Comparison of ENCODE assay signal across 21 cellular contexts in the genomic region with DNA sequence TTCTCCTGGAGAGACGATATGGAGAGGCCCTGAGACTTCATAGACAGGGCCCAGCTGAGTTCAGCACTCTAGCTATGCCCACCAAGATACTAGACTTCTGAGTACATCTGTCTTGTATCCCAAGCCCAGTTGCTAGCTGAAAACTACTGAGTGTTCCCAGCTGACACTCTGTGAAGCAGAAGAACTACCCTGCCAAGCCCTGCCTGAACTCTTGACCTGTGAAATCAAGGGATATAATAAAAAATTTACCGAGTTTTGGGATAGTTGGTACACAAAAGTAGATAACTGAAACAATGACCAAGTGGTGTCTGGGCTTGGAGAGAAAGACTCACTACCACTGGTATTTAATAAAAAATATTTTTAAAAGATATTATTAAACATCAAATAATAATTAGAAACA.
A peak's percentile ranks its signal among the peaks of the same experiment; 100 is the strongest.
DNase-seq lines count a peak whose midpoint lies in the region; ATAC-seq, FAIRE-seq and TF ChIP-seq lines count a peak whose summit lies in the region.
"Had no signal": no experiment of that assay in that cellular context is flagged by ENCODE, and none has a peak within 500 bp of the region (broad histone marks: within the 10 kb centered on the region; RNA-seq: fewer than 3 reads in every experiment).

No MANE protein-coding gene starts in this region.

- ATAC-seq in HepG2 (no peak), right lobe of liver (no peak), GM18867 (IDR thresholded peaks at IDR 0.05; ENCODE audit: unreplicated experiment) (no peak)
- ATAC-seq: A549; CD8-positive, alpha-beta T cell had no signal

- H4K20me1 ChIP-seq in HepG2 (ENCODE audit: insufficient read depth, low read length) = no peaks in the 10 kb centered on the region; the same call in 1 of the 2 replicates
- H4K20me1 ChIP-seq in hepatocyte (ENCODE audit: insufficient read depth, poor library complexity, severe bottlenecking) = no peaks in the 10 kb centered on the region
- H4K20me1 ChIP-seq: BLaER1 treated with 17β-estradiol and CSF1 and Interleukin-3, amounts not matched to agents 10 nM and 100 nM had no signal

- H3K4me3 ChIP-seq in HepG2 (replicated peaks in 1 of 3; ENCODE audit: insufficient read depth in 1 of 3, low read depth in 2 of 3, low read length in 3 of 3) = no peak overlapping the region
- no peak overlapping the region for H3K4me3 ChIP-seq in right lobe of liver
- H3K4me3 ChIP-seq in hepatocyte = no peak overlapping the region
- H3K4me3 ChIP-seq in small intestine (ENCODE audit: low read depth in 1 of 2, low read length in 2 of 2) = no peak overlapping the region
- H3K4me3 ChIP-seq: A549; BLaER1 treated with 17β-estradiol and CSF1 and Interleukin-3, amounts not matched to agents 10 nM and 100 nM had no signal

- H3K9ac ChIP-seq in HepG2 (ENCODE audit: insufficient read depth, low read depth, low read length) = no peak overlapping the region
- H3K9ac ChIP-seq: BLaER1 treated with 17β-estradiol and CSF1 and Interleukin-3, amounts not matched to agents 10 nM and 100 nM had no signal

- 26% methylated on average over 2 of the region's 2 CpGs for WGBS in HepG2 (ENCODE audit: low lambda C conversion rate)
- WGBS in right lobe of liver (ENCODE audit: insufficient coverage, low coverage, low lambda C conversion rate, missing lambda C conversion rate) = 44% methylated on average over 2 of the region's 2 CpGs
- 85% methylated on average over 2 of the region's 2 CpGs for WGBS in hepatocyte (ENCODE audit: low lambda C conversion rate, missing lambda C conversion rate)
- WGBS in small intestine, 3 donors = 52 to 69% (median 54%) methylated on average over 2 of the region's 2 CpGs

- no peak for FAIRE-seq in HepG2 (lab: Jason Lieb, UNC)
- peak; percentile 49 for FAIRE-seq in small intestine (lab: Jason Lieb, UNC)
- FAIRE-seq: A549, D721Med, G401.6, GM12891 had no signal

- H3K27ac ChIP-seq in HepG2 (ENCODE audit: extremely low read length, insufficient read depth, low read length) (no peak overlapping the region), right lobe of liver (no peak overlapping the region), hepatocyte (peak overlapping the region; percentile 76), small intestine (ENCODE audit: low read depth in 1 of 2, low read length in 1 of 2) (no peak overlapping the region)
- H3K27ac ChIP-seq: 22Rv1; A549; BLaER1 treated with 17β-estradiol and CSF1 and Interleukin-3, amounts not matched to agents 10 nM and 100 nM; C4-2B had no signal

- CTCF ChIA-PET in HepG2 (lab: Yijun Ruan, JAX; ENCODE audit: low intra/inter-chr PET ratio, low total read pairs) = interaction anchor here (0.6 kb wide), 1 partner anchor 9 kb away, joined by 3 read pairs; no protein-coding TSS in a partner anchor

- H3K36me3 ChIP-seq in HepG2 (replicated peaks in 1 of 2; ENCODE audit: control insufficient read depth in 1 of 2, insufficient read depth in 2 of 2, low read length in 2 of 2) (no peaks in the 10 kb centered on the region), right lobe of liver (no peaks in the 10 kb centered on the region), hepatocyte (replicated peaks; ENCODE audit: insufficient read depth, low read depth) (no peaks in the 10 kb centered on the region), small intestine (ENCODE audit: control insufficient read depth in 2 of 2, insufficient read depth in 2 of 2, low read length in 2 of 2) (no peaks in the 10 kb centered on the region)
- H3K36me3 ChIP-seq: BLaER1 treated with 17β-estradiol and CSF1 and Interleukin-3, amounts not matched to agents 10 nM and 100 nM had no signal

- H3K9me2 ChIP-seq in hepatocyte (replicated peaks; ENCODE audit: insufficient read depth) = no peaks in the 10 kb centered on the region

- no peak for TF ChIP-seq EP300 in HepG2 (IDR thresholded peaks at IDR 0.05; ENCODE audit: low read depth in 2 of 2, low read length in 2 of 2)
- no peak for TF ChIP-seq EP300 in HepG2 (CRISPR knock-in tag; IDR thresholded peaks at IDR 0.05; ENCODE audit: borderline replicate concordance)

- in situ Hi-C loops in HepG2 (cut with HindIII; ENCODE audit: extremely low pct_ligation_motif_present, low pct_unique_long_range_greater_than_20kb) = no loop called here

- H3K27me3 ChIP-seq in HepG2 (ENCODE audit: control insufficient read depth in 1 of 2, insufficient read depth in 2 of 2, low read length in 2 of 2) = peaks cover 7 to 27% of the 10 kb centered on the region in 2 experiments; a peak in 4 of 5 replicates
- H3K27me3 ChIP-seq in right lobe of liver = no peaks in the 10 kb centered on the region
- H3K27me3 ChIP-seq in hepatocyte = peaks cover 8% of the 10 kb centered on the region
- H3K27me3 ChIP-seq in small intestine (ENCODE audit: control insufficient read depth in 2 of 2, insufficient read depth in 2 of 2, low read length in 2 of 2) = peaks cover 0 to 3% of the 10 kb centered on the region in 2 donors

- TF ChIP-seq CTCF in HepG2 (CRISPR knock-in tag; IDR thresholded peaks at IDR 0.05) (no peak), right lobe of liver (IDR thresholded peaks at IDR 0.05) (no peak), hepatocyte (IDR thresholded peaks at IDR 0.05; ENCODE audit: poor library complexity) (no peak)

- no TSS peak for BruUV-seq in HepG2 (replicated peaks; lab: Mats Ljungman, UMichigan)

- H3K4me1 ChIP-seq in HepG2 (ENCODE audit: insufficient read depth, low read length) (peaks cover 26% of the 10 kb centered on the region), right lobe of liver (peaks cover 0 to 11% (median 4%) of the 10 kb centered on the region in 4 donors), hepatocyte (ENCODE audit: insufficient read depth) (peaks cover 23% of the 10 kb centered on the region), small intestine (ENCODE audit: control insufficient read depth in 2 of 2, insufficient read depth in 1 of 2, low read depth in 1 of 2, low read length in 1 of 2) (peaks cover 0 to 6% of the 10 kb centered on the region in 2 donors)

- intact Hi-C loops in HepG2 (cut with micrococcal nuclease; ENCODE audit: unreplicated experiment) = loop anchor here (5.0 kb wide), 2 partner anchors 277 to 342 kb away; no protein-coding TSS in a partner anchor
- intact Hi-C loops in right lobe of liver (cut with DNase I) = loop anchor here in 1 of 2 donors (10.0 kb wide), 1 partner anchor 205 kb away; no protein-coding TSS in a partner anchor

- POLR2A ChIA-PET in HepG2 (lab: Yijun Ruan, JAX) = no interaction called here

- no peak overlapping the region for H3K4me2 ChIP-seq in HepG2 (ENCODE audit: low read depth, low read length)
- H3K4me2 ChIP-seq in hepatocyte = no peak overlapping the region
- H3K4me2 ChIP-seq: A549 had no signal

- no peak overlapping the region for H2AFZ ChIP-seq in HepG2 (ENCODE audit: low read length)
- H2AFZ ChIP-seq in hepatocyte = no peak overlapping the region

- H3K9me3 ChIP-seq in HepG2 (ENCODE audit: low read length) = no peaks in the 10 kb centered on the region
- H3K9me3 ChIP-seq in right lobe of liver = no peaks in the 10 kb centered on the region
- H3K9me3 ChIP-seq in hepatocyte (ENCODE audit: low read depth) = no peaks in the 10 kb centered on the region
- H3K9me3 ChIP-seq in small intestine (ENCODE audit: control insufficient read depth, low read depth) = no peaks in the 10 kb centered on the region
- H3K9me3 ChIP-seq: A549, Caco-2 had no signal

- DNase-seq in HepG2 (ENCODE audit: low spot score) (no peak), right lobe of liver (no peak), hepatocyte (ENCODE audit: low spot score) (no peak), small intestine (no peak), NCI-H82 (lab: John Stamatoyannopoulos, UW) (no peak), middle frontal gyrus (ENCODE audit: extremely low spot score, low spot score) (no peak)
- DNase-seq: AML-193; Caco-2; Calu3; CD4-positive, alpha-beta T cell; CD8-positive, alpha-beta T cell; DMS79 treated with DMSO at 0.1 percent for 48 hours; GF-D8 had no signal

- no peaks in the 10 kb centered on the region for H3K79me2 ChIP-seq in HepG2 (ENCODE audit: insufficient read depth, low read length)
- no peaks in the 10 kb centered on the region for H3K79me2 ChIP-seq in hepatocyte

- TF ChIP-seq RAD21 in HepG2 (CRISPR knock-in tag; IDR thresholded peaks at IDR 0.05) = no peak

- TF ChIP-seq POLR2A in HepG2 (IDR thresholded peaks at IDR 0.05; ENCODE audit: insufficient read depth in 1 of 2, low read depth in 2 of 2, low read length in 2 of 2) = no peak
- no peak for TF ChIP-seq POLR2A in right lobe of liver (IDR thresholded peaks at IDR 0.05)

TF ChIP-seq in HepG2, 621 proteins besides CTCF, POLR2A, EP300 and RAD21:
- TF ChIP-seq, protein P1, sequence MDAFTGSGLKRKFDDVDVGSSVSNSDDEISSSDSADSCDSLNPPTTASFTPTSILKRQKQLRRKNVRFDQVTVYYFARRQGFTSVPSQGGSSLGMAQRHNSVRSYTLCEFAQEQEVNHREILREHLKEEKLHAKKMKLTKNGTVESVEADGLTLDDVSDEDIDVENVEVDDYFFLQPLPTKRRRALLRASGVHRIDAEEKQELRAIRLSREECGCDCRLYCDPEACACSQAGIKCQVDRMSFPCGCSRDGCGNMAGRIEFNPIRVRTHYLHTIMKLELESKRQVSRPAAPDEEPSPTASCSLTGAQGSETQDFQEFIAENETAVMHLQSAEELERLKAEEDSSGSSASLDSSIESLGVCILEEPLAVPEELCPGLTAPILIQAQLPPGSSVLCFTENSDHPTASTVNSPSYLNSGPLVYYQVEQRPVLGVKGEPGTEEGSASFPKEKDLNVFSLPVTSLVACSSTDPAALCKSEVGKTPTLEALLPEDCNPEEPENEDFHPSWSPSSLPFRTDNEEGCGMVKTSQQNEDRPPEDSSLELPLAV (CRISPR knock-in tag; conservative IDR thresholded peaks at IDR 0.05; ENCODE audit: low read depth) = no peak
- TF ChIP-seq FLYWCH1 (CRISPR knock-in tag; IDR thresholded peaks at IDR 0.05) (no peak), HNRNPUL1 (IDR thresholded peaks at IDR 0.05; ENCODE audit: low read depth, low read length) (no peak), AKAP8 (CRISPR knock-in tag; IDR thresholded peaks at IDR 0.05) (no peak), SALL1 (CRISPR knock-in tag; IDR thresholded peaks at IDR 0.05) (no peak), ZNF331 (CRISPR knock-in tag; IDR thresholded peaks at IDR 0.05) (peak; percentile 59; the same call in 1 of the 2 replicates), TEF (CRISPR knock-in tag; IDR thresholded peaks at IDR 0.05) (no peak), HDAC2 (CRISPR knock-in tag; IDR thresholded peaks at IDR 0.05) (no peak)
